ENCODE assay signal across 11 cellular contexts in genomic region chr16:57383276-57384247, GRCh38. TPM values are rescaled to one million over a fixed set of nuclear protein-coding genes. Genes with fewer than 3 reads are reported as not detected.
DNase-seq lines count a peak whose midpoint lies in the region; ATAC-seq, FAIRE-seq and TF ChIP-seq lines count a peak whose summit lies in the region.
"Had no signal": no experiment of that assay in that cellular context is flagged by ENCODE, and none has a peak within 500 bp of the region (broad histone marks: within the 10 kb centered on the region; RNA-seq: fewer than 3 reads in every experiment).

No MANE protein-coding gene starts in this region.

- H3K9me3 Mint-ChIP-seq in nephron progenitor cell (no peaks in the 10 kb centered on the region), progenitor cell of endocrine pancreas (ENCODE audit: low read depth) (no peaks in the 10 kb centered on the region)

- no peak overlapping the region for H3K4me3 ChIP-seq in astrocyte of the cerebellum (ENCODE audit: low read depth, low read length)
- H3K4me3 ChIP-seq: gastrocnemius medialis had no signal

- DNase-seq in Right ventricle myocardium superior (no peak), cardiac septum (ENCODE audit: low spot score) (no peak), astrocyte of the cerebellum (ENCODE audit: low read depth) (peak; percentile 60), kidney tubule cell (ENCODE audit: low spot score) (peak; percentile 50), urothelium cell line (ENCODE audit: low spot score) (peak; percentile 65), nephron progenitor cell (no peak), progenitor cell of endocrine pancreas (ENCODE audit: low spot score, unreplicated experiment) (no peak), T-helper 17 cell (no peak)
- DNase-seq: gastrocnemius medialis, NCI-H2227 treated with DMSO at 0.1 percent for 48 hours had no signal

- H3K27ac Mint-ChIP-seq in nephron progenitor cell (no peak overlapping the region), progenitor cell of endocrine pancreas (no peak overlapping the region), T-helper 17 cell (no peak overlapping the region)
- H3K27ac Mint-ChIP-seq: activated naive CD8-positive, alpha-beta T cell had no signal

- no peaks in the 10 kb centered on the region for H3K36me3 Mint-ChIP-seq in nephron progenitor cell (ENCODE audit: low read depth)
- no peaks in the 10 kb centered on the region for H3K36me3 Mint-ChIP-seq in progenitor cell of endocrine pancreas (ENCODE audit: insufficient read depth)
- no peaks in the 10 kb centered on the region for H3K36me3 Mint-ChIP-seq in T-helper 17 cell (ENCODE audit: low read depth)
- H3K36me3 Mint-ChIP-seq: activated naive CD8-positive, alpha-beta T cell had no signal

- in situ Hi-C loops in astrocyte of the cerebellum (cut with HindIII; ENCODE audit: low sequenced_read_pairs), result no loop called here

- no peaks in the 10 kb centered on the region for H3K9me3 ChIP-seq in T-helper 17 cell (ENCODE audit: control insufficient read depth, low read length, poor library complexity, severe bottlenecking)
- H3K9me3 ChIP-seq: gastrocnemius medialis had no signal

- peaks cover 3% of the 10 kb centered on the region for H3K27me3 Mint-ChIP-seq in nephron progenitor cell (ENCODE audit: low read depth, poor library complexity)
- peaks cover 6% of the 10 kb centered on the region for H3K27me3 Mint-ChIP-seq in progenitor cell of endocrine pancreas
- H3K27me3 Mint-ChIP-seq in T-helper 17 cell, result peaks cover 2% of the 10 kb centered on the region
- H3K27me3 Mint-ChIP-seq: activated naive CD8-positive, alpha-beta T cell had no signal

- ATAC-seq in Right ventricle myocardium superior (ENCODE audit: poor library complexity) (peak; percentile 20), T-helper 17 cell (no peak)
- ATAC-seq: gastrocnemius medialis had no signal

- H3K4me1 Mint-ChIP-seq in nephron progenitor cell, result peaks cover 10% of the 10 kb centered on the region
- no peaks in the 10 kb centered on the region for H3K4me1 Mint-ChIP-seq in progenitor cell of endocrine pancreas (ENCODE audit: low read depth)
- H3K4me1 Mint-ChIP-seq in T-helper 17 cell, result peaks cover 5% of the 10 kb centered on the region

- TF ChIP-seq CTCF in astrocyte of the cerebellum (IDR thresholded peaks at IDR 0.05; ENCODE audit: low read depth, low read length, missing control alignments) (no peak), nephron progenitor cell (IDR thresholded peaks at IDR 0.05) (no peak), progenitor cell of endocrine pancreas (IDR thresholded peaks at IDR 0.05; ENCODE audit: unreplicated experiment) (no peak)

- no peak for FAIRE-seq in urothelium cell line (lab: Jason Lieb, UNC)

- H3K4me3 Mint-ChIP-seq in nephron progenitor cell, result no peak overlapping the region
- H3K4me3 Mint-ChIP-seq in progenitor cell of endocrine pancreas (ENCODE audit: low read depth), result no peak overlapping the region
- H3K4me3 Mint-ChIP-seq in T-helper 17 cell, result no peak overlapping the region
- H3K4me3 Mint-ChIP-seq: activated naive CD8-positive, alpha-beta T cell had no signal

- intact Hi-C loops in Right ventricle myocardium superior (cut with DNase I), result no loop called here
- intact Hi-C loops in cardiac septum (cut with DNase I), result no loop called here

RNA-seq across cellular contexts. Expression of gene CX3CL1, which starts 11.3 kb away (rescaled TPM):
- total RNA-seq in Right ventricle myocardium superior (11.6 TPM), cardiac septum (8.7 TPM), progenitor cell of endocrine pancreas (0.53 and 0.74 TPM in 2 replicates), T-helper 17 cell (not detected)

RNA-seq across cellular contexts. Expression of gene CCL17, which starts 21.0 kb away (rescaled TPM):
- not detected for total RNA-seq in Right ventricle myocardium superior
- total RNA-seq in cardiac septum, result not detected
- total RNA-seq in progenitor cell of endocrine pancreas, result not detected in 2 replicates
- not detected for total RNA-seq in T-helper 17 cell
- total RNA-seq: gastrocnemius medialis had no signal

RNA-seq across cellular contexts. Expression of gene CCL22, which starts 25.0 kb away (rescaled TPM):
- total RNA-seq in Right ventricle myocardium superior, result not detected
- total RNA-seq in cardiac septum, result not detected
- not detected in 2 replicates for total RNA-seq in progenitor cell of endocrine pancreas
- total RNA-seq in T-helper 17 cell, result not detected
- total RNA-seq: gastrocnemius medialis had no signal

Comparison
In these comparisons a context has a peak if more than half of its experiments do, and no peak if none do; other contexts are left out.
1. DNase-seq: peak in astrocyte of the cerebellum (single experiment), kidney tubule cell (single experiment) and urothelium cell line (single experiment); none in Right ventricle myocardium superior (single experiment), cardiac septum (single experiment), nephron progenitor cell (single experiment), progenitor cell of endocrine pancreas (single experiment) and T-helper 17 cell (0 of 3).